Comparison of ENCODE assay signal across 1 cellular context in genomic region chr5:155700333-155700732, GRCh38.
TF ChIP-seq lines count a peak whose summit lies in the region.

No MANE protein-coding gene starts in this region.

TF ChIP-seq in Ishikawa, 13 proteins besides CTCF, POLR2A, EP300 and RAD21 (continued from another document):
- TF ChIP-seq REST (IDR thresholded peaks at IDR 0.05; ENCODE audit: low read depth) (no peak), FOXM1 (IDR thresholded peaks at IDR 0.05; ENCODE audit: borderline replicate concordance, low read depth) (no peak)
TF ChIP-seq in Ishikawa: peak in this region for 0.
